ENCODE assay signal across 15 cellular contexts in the genomic region with DNA sequence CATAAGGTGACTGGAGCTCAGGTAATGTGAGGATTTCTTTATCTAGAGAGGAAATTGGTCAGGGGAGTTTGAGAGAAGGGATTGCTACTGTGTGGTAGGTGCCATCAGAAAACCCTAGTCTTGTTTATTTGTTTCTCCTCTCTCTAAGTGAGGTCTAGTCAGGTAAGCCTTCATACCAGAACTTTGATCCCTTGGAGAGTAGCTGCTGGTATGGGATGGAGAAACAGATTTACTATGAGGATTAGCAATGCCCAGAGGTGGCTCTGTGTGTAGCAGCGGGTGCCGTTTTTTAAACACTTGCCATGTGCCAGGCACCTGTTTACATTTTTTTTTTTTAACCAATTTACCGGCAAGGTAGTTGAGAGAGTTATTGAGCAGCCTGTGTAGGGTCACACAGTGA.
"Had no signal": no experiment of that assay in that cellular context is flagged by ENCODE, and none has a peak within 500 bp of the region (broad histone marks: within the 10 kb centered on the region; RNA-seq: fewer than 3 reads in every experiment).

No MANE protein-coding gene starts in this region.

- H3K27ac ChIP-seq: breast epithelium, dorsolateral prefrontal cortex, SK-N-MC, thyroid gland had no signal

- H3K27me3 Mint-ChIP-seq: activated CD8-positive, alpha-beta T cell treated with anti-CD3 and anti-CD28 coated beads for 36 hours; activated naive CD8-positive, alpha-beta T cell had no signal

- H3K27me3 ChIP-seq: breast epithelium, dorsolateral prefrontal cortex, thyroid gland had no signal

- H3K4me1 ChIP-seq: breast epithelium, thyroid gland had no signal

- H3K4me3 ChIP-seq: breast epithelium, dorsolateral prefrontal cortex, SK-N-MC, thyroid gland had no signal

- H3K4me3 Mint-ChIP-seq: activated CD8-positive, alpha-beta T cell treated with anti-CD3 and anti-CD28 coated beads for 36 hours; activated naive CD8-positive, alpha-beta T cell; nephron; WTC11 had no signal

- H3K9me3 Mint-ChIP-seq: activated CD8-positive, alpha-beta T cell treated with anti-CD3 and anti-CD28 coated beads for 36 hours; nephron; WTC11 had no signal

- H3K27ac Mint-ChIP-seq: nephron, WTC11 had no signal

- H3K4me1 Mint-ChIP-seq: WTC11 had no signal

- H3K9me3 ChIP-seq: breast epithelium, thyroid gland had no signal

- H3K36me3 ChIP-seq: breast epithelium had no signal

- ATAC-seq: activated CD8-positive, alpha-beta T cell treated with anti-CD3 and anti-CD28 coated beads for 36 hours; Right ventricle myocardium inferior; WTC11 had no signal

- DNase-seq: activated CD8-positive, alpha-beta T cell treated with anti-CD3 and anti-CD28 coated beads for 36 hours; activated effector memory CD4-positive, alpha-beta T cell treated with Interleukin-2 at 50 U/mL for 16 hours; anterior cingulate cortex; dorsolateral prefrontal cortex; glutamatergic neuron; left cardiac atrium; stimulated activated CD4-positive, alpha-beta T cell treated with anti-CD3 and anti-CD28 coated beads, Interleukin-2, amount 100 ng/mL, for 48 hours; stimulated activated CD8-positive, alpha-beta memory T cell treated with anti-CD3 and anti-CD28 coated beads, Interleukin-4, amount 100 ng/mL, for 48 hours; thyroid gland had no signal
